In genomic region chr17:75826561-75827290, GRCh38 we compare ENCODE assay signal across 8 cellular contexts. TPM values are rescaled to one million over a fixed set of nuclear protein-coding genes. Genes with fewer than 3 reads are reported as not detected.
DNase-seq lines count a peak whose midpoint lies in the region; ATAC-seq, FAIRE-seq and TF ChIP-seq lines count a peak whose summit lies in the region.
"Had no signal": no experiment of that assay in that cellular context is flagged by ENCODE, and none has a peak within 500 bp of the region (broad histone marks: within the 10 kb centered on the region; RNA-seq: fewer than 3 reads in every experiment).

No MANE protein-coding gene starts in this region.

- no peak overlapping the region for H3K9ac ChIP-seq in kidney (ENCODE audit: low read length in 2 of 2)

- 71 to 80% (median 79%) methylated on average over 13 of the region's 13 CpGs for WGBS in stomach, 5 donors

- TF ChIP-seq POLR2A in stomach (IDR thresholded peaks at IDR 0.05) = no peak

- H3K9me3 Mint-ChIP-seq in activated naive CD8-positive, alpha-beta T cell treated with anti-CD3 and anti-CD28 coated beads for 36 hours = no peaks in the 10 kb centered on the region

- ATAC-seq in HG03039 (IDR thresholded peaks at IDR 0.05; ENCODE audit: unreplicated experiment) = no peak

- H3K9me3 ChIP-seq in HEK293 (ENCODE audit: control insufficient read depth, insufficient read depth, low read depth, low read length) = no peaks in the 10 kb centered on the region
- H3K9me3 ChIP-seq in kidney (ENCODE audit: control insufficient read depth in 1 of 2, low read length in 2 of 2) = no peaks in the 10 kb centered on the region
- H3K9me3 ChIP-seq in stomach = no peaks in the 10 kb centered on the region
- H3K9me3 ChIP-seq: MG63 had no signal

- H3K4me1 Mint-ChIP-seq in activated naive CD8-positive, alpha-beta T cell treated with anti-CD3 and anti-CD28 coated beads for 36 hours = peaks cover 15% of the 10 kb centered on the region

- no peak for TF ChIP-seq EP300 in stomach (IDR thresholded peaks at IDR 0.05)

- POLR2A ChIA-PET in HEK293 (lab: Yijun Ruan, JAX) = interaction anchor here (1.0 to 2.9 kb wide), 7 partner anchors 12 to 63 kb away, joined by 3 to 23 read pairs (median 8); partner anchors contain the start of gene WBP2

- H3K27ac ChIP-seq in HEK293 (ENCODE audit: extremely low read depth, low read depth, low read length) (peak overlapping the region; percentile 55), kidney (ENCODE audit: low read depth in 2 of 2, low read length in 2 of 2) (no peak overlapping the region), stomach (peak overlapping the region in 4 of 5 donors; percentile 69 to 79 (median 74))

- intact Hi-C loops in kidney (cut with DNase I) = no loop called here
- intact Hi-C loops in stomach (cut with DNase I; ENCODE audit: low total_unique reads) = no loop called here

- H3K27me3 ChIP-seq in stomach = no peaks in the 10 kb centered on the region
- H3K27me3 ChIP-seq: MG63 had no signal

- H3K4me3 ChIP-seq in HEK293 (ENCODE audit: low read depth, low read length) (no peak overlapping the region), kidney (ENCODE audit: low read length in 2 of 2) (no peak overlapping the region), stomach (no peak overlapping the region)
- H3K4me3 ChIP-seq: MG63 had no signal

- H3K4me1 ChIP-seq in HEK293 (ENCODE audit: control insufficient read depth, insufficient read depth, low read length) = no peaks in the 10 kb centered on the region
- H3K4me1 ChIP-seq in kidney (ENCODE audit: control insufficient read depth in 1 of 2, insufficient read depth in 1 of 2, low read depth in 1 of 2, low read length in 2 of 2) = peaks cover 6 to 12% of the 10 kb centered on the region in 2 donors
- H3K4me1 ChIP-seq in stomach = peaks cover 23 to 48% (median 34%) of the 10 kb centered on the region in 4 donors

- H3K4me3 Mint-ChIP-seq in activated naive CD8-positive, alpha-beta T cell treated with anti-CD3 and anti-CD28 coated beads for 36 hours = no peak overlapping the region

- H3K36me3 Mint-ChIP-seq in activated naive CD8-positive, alpha-beta T cell treated with anti-CD3 and anti-CD28 coated beads for 36 hours = peaks cover 14% of the 10 kb centered on the region

- H3K36me3 ChIP-seq in HEK293 (ENCODE audit: control insufficient read depth in 2 of 2, insufficient read depth in 1 of 2, low read length in 2 of 2) (peaks cover 0 to 46% of the 10 kb centered on the region in 2 experiments; a peak in 2 of 3 replicates), kidney (ENCODE audit: control insufficient read depth in 1 of 2, insufficient read depth in 2 of 2, low read length in 2 of 2) (peaks cover 0 to 5% of the 10 kb centered on the region in 2 donors), stomach (peaks cover 29 to 88% (median 74%) of the 10 kb centered on the region in 4 donors)

- no peak for FAIRE-seq in kidney (lab: Jason Lieb, UNC)

- TF ChIP-seq CTCF in HEK293 (tag by site-specific recombination; IDR thresholded peaks at IDR 0.05) = no peak
- no peak for TF ChIP-seq CTCF in kidney (IDR thresholded peaks at IDR 0.05; ENCODE audit: borderline replicate concordance, extremely low read depth, insufficient read depth)
- no peak for TF ChIP-seq CTCF in stomach (IDR thresholded peaks at IDR 0.05)

- DNase-seq in activated naive CD8-positive, alpha-beta T cell treated with anti-CD3 and anti-CD28 coated beads for 36 hours = no peak
- DNase-seq in kidney = peak; percentile 61
- DNase-seq in stomach = no peak
- no peak for DNase-seq in AG08395 (ENCODE audit: low spot score)
- DNase-seq in DMS 273 (lab: John Stamatoyannopoulos, UW; ENCODE audit: unreplicated experiment) = no peak

- H3K27me3 Mint-ChIP-seq in activated naive CD8-positive, alpha-beta T cell treated with anti-CD3 and anti-CD28 coated beads for 36 hours = no peaks in the 10 kb centered on the region

- peak overlapping the region; percentile 74 for H3K27ac Mint-ChIP-seq in activated naive CD8-positive, alpha-beta T cell treated with anti-CD3 and anti-CD28 coated beads for 36 hours

- CTCF ChIA-PET in HEK293 (lab: Yijun Ruan, JAX) = interaction anchor here (0.6 to 4.0 kb wide), 17 partner anchors 10 to 228 kb away, joined by 3 to 25 read pairs (median 3); partner anchors contain the start of gene UNK

TF ChIP-seq in HEK293, 187 proteins besides CTCF, POLR2A, EP300 and RAD21:
- TF ChIP-seq REST (tag by site-specific recombination; IDR thresholded peaks at IDR 0.05) (no peak), SCRT1 (tag by site-specific recombination; IDR thresholded peaks at IDR 0.05; ENCODE audit: borderline replicate concordance) (no peak)
- TF ChIP-seq, protein P1, sequence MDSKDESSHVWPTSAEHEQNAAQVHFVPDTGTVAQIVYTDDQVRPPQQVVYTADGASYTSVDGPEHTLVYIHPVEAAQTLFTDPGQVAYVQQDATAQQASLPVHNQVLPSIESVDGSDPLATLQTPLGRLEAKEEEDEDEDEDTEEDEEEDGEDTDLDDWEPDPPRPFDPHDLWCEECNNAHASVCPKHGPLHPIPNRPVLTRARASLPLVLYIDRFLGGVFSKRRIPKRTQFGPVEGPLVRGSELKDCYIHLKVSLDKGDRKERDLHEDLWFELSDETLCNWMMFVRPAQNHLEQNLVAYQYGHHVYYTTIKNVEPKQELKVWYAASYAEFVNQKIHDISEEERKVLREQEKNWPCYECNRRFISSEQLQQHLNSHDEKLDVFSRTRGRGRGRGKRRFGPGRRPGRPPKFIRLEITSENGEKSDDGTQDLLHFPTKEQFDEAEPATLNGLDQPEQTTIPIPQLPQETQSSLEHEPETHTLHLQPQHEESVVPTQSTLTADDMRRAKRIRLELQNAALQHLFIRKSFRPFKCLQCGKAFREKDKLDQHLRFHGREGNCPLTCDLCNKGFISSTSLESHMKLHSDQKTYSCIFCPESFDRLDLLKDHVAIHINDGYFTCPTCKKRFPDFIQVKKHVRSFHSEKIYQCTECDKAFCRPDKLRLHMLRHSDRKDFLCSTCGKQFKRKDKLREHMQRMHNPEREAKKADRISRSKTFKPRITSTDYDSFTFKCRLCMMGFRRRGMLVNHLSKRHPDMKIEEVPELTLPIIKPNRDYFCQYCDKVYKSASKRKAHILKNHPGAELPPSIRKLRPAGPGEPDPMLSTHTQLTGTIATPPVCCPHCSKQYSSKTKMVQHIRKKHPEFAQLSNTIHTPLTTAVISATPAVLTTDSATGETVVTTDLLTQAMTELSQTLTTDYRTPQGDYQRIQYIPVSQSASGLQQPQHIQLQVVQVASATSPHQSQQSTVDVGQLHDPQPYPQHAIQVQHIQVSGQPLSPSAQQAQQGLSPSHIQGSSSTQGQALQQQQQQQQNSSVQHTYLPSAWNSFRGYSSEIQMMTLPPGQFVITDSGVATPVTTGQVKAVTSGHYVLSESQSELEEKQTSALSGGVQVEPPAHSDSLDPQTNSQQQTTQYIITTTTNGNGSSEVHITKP (tag by site-specific recombination; IDR thresholded peaks at IDR 0.05) = no peak

RNA-seq across cellular contexts. Expression of gene UNC13D, which starts 17.5 kb away (rescaled TPM):
- total RNA-seq in activated naive CD8-positive, alpha-beta T cell treated with anti-CD3 and anti-CD28 coated beads for 36 hours = 100 to 1,000 TPM; 145 to 156 TPM
- 26.1 TPM for total RNA-seq in kidney
- 3.8 TPM for polyA plus RNA-seq in kidney (ENCODE audit: insufficient read depth, low read depth, low replicate concordance)
- 10 to 100 TPM in 4 of 5 donors, 1 to 10 TPM in 1; 9.0 to 45.5 (median 25.5) TPM for total RNA-seq in stomach
- 10 to 100 TPM in 2 of 3 donors, 1 to 10 TPM in 1; 6.4 to 18.5 (median 17.9) TPM for polyA plus RNA-seq in stomach

RNA-seq across cellular contexts. Expression of gene WBP2, which starts 28.4 kb away (rescaled TPM):
- total RNA-seq in activated naive CD8-positive, alpha-beta T cell treated with anti-CD3 and anti-CD28 coated beads for 36 hours = 10 to 100 TPM; 45.0 to 49.3 TPM
- 135 TPM for total RNA-seq in kidney
- 151 TPM for polyA plus RNA-seq in kidney (ENCODE audit: insufficient read depth, low read depth, low replicate concordance)
- total RNA-seq in stomach = 100 to 1,000 TPM in 1 of 5 donors, 10 to 100 TPM in 4; 28.6 to 122 (median 46.1) TPM
- polyA plus RNA-seq in stomach = 100 to 1,000 TPM in 1 of 3 donors, 10 to 100 TPM in 2; 87.3 to 104 (median 98.6) TPM

RNA-seq across cellular contexts. Expression of gene UNK, which starts 42.1 kb away (rescaled TPM):
- 10 to 100 TPM; 26.9 to 27.4 TPM for total RNA-seq in activated naive CD8-positive, alpha-beta T cell treated with anti-CD3 and anti-CD28 coated beads for 36 hours
- total RNA-seq in kidney (35.5 TPM), stomach (100 to 1,000 TPM in 1 of 5 donors, 10 to 100 TPM in 3, 1 to 10 TPM in 1; 3.5 to 102 (median 33.0) TPM)
- polyA plus RNA-seq in kidney (ENCODE audit: insufficient read depth, low read depth, low replicate concordance) (12.0 TPM), stomach (10 to 100 TPM; 13.5 to 17.3 (median 15.1) TPM)

RNA-seq across cellular contexts. Expression of gene TRIM47, which starts 51.7 kb away (rescaled TPM):
- total RNA-seq in activated naive CD8-positive, alpha-beta T cell treated with anti-CD3 and anti-CD28 coated beads for 36 hours = 10 to 100 TPM; 16.4 to 18.3 TPM
- total RNA-seq in kidney = 118 TPM
- 95.0 TPM for polyA plus RNA-seq in kidney (ENCODE audit: insufficient read depth, low read depth, low replicate concordance)
- 10 to 100 TPM in 4 of 5 donors, 1 to 10 TPM in 1; 3.5 to 40.4 (median 11.9) TPM for total RNA-seq in stomach
- 10 to 100 TPM; 24.2 to 34.7 (median 28.4) TPM for polyA plus RNA-seq in stomach

Comparison
In these comparisons a context has a peak if more than half of its experiments do, and no peak if none do; other contexts are left out.
1. H3K27ac ChIP-seq: peak in HEK293 (single experiment) and stomach (4 of 5); none in kidney (0 of 2).